ENCODE assay signal across 7 cellular contexts in the genomic region with DNA sequence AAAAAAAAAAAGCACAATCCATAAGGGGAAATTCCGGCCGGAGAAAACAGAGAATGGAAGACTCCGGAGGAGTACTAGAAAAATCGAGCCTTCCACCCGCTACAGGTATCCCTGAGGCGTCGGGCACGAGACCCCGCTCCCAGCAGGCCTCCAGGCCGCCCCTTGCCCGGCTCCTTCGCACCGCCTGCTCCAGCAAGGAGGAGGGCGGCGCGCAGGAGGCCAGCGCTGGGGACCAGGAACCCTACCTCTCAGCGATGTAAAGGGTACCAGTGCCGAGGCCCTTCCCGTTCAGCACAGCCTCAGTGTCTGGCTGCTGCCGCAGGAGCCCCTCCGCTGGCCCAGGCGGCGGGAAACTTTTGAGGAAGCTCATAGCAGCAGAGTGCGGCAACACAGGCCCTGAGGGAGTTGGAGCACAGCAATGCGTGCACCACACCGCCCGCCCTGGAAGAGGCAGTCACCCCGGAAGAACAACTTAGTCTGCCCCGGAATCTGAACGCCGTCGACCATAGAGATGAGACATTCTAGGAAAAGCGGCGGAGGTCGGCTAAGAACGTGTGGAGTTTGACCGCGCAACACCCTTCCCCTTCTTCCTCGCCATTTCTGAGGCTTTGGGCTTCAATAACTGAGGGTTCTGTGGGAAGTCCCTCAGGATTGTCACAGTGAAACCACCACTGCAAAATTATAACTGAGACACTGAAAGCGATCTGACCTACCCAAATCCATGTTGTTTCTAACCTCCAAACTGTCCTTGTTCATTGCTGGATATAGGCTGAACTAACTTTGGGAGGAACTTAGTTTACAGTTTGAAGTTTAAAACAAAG.
DNase-seq lines count a peak whose midpoint lies in the region; ATAC-seq and TF ChIP-seq lines count a peak whose summit lies in the region.

A gene with protein sequence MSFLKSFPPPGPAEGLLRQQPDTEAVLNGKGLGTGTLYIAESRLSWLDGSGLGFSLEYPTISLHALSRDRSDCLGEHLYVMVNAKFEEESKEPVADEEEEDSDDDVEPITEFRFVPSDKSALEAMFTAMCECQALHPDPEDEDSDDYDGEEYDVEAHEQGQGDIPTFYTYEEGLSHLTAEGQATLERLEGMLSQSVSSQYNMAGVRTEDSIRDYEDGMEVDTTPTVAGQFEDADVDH (minus strand): TSS at position 450 of the 821 bp plus-strand sequence. CDS start 80 bp downstream, at position 370.

- ATAC-seq in GM18502 (IDR thresholded peaks at IDR 0.05; ENCODE audit: poor library complexity, unreplicated experiment) (peak; percentile 95), HG02970 (IDR thresholded peaks at IDR 0.05; ENCODE audit: low FRiP score, unreplicated experiment) (peak; percentile 94)

- H3K4me3 ChIP-seq in retinal pigment epithelial cell (ENCODE audit: low read length), result peak within 1 kb of the TSS; percentile 92

- TF ChIP-seq CTCF in retinal pigment epithelial cell (conservative IDR thresholded peaks at IDR 0.05; ENCODE audit: low read depth, low read length), result no peak

- DNase-seq in NCI-H1930 (lab: John Stamatoyannopoulos, UW) (peak; percentile 78 to 83), T-helper 9 cell (peak; percentile 60), astrocyte of the hippocampus (ENCODE audit: low read depth, low spot score) (peak; percentile 93), hypothalamus (lab: John Stamatoyannopoulos, UW) (peak; percentile 54 to 96 (median 82)), retinal pigment epithelial cell (ENCODE audit: low read depth) (peak; percentile 67)

Comparison
In these comparisons a context has a peak if more than half of its experiments do, and no peak if none do; other contexts are left out.
1. Peak in every context shown above with its lines: DNase-seq, ATAC-seq and H3K4me3 ChIP-seq.